39 cellular contexts compared by ENCODE assay signal in the genomic region with DNA sequence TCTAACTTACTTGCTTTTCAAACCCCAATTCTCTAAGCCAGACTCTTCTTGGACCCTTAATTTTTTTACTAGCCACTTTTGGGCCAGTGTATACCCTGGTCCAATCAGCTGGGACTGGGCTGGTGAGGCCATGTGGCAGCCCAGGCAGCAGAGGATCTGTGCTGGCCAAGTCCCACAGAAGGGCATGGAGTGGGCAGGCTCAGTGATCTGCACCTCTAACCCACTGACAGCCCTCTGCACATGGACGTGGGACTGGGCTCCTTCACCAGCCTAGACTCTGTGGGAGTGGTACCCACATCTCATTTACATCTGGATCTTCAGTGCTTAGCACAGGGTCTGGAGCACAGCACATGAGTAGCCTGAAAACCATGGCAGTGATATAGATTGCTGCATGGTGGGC. TPM values are rescaled to one million over a fixed set of nuclear protein-coding genes. Genes with fewer than 3 reads are reported as not detected.
"Had no signal": no experiment of that assay in that cellular context is flagged by ENCODE, and none has a peak within 500 bp of the region (broad histone marks: within the 10 kb centered on the region; RNA-seq: fewer than 3 reads in every experiment).

No MANE protein-coding gene starts in this region.

- H3K27ac ChIP-seq: ascending aorta, breast epithelium, cardiac muscle cell, colonic mucosa, epithelial cell of prostate, esophagus squamous epithelium, gastroesophageal sphincter, heart right ventricle, WERI-Rb-1 had no signal

- H3K4me3 Mint-ChIP-seq: activated B cell treated with CpG ODN at 0.5 μM for 24 hours; activated CD8-positive, alpha-beta memory T cell treated with anti-CD3 and anti-CD28 coated beads, Interleukin-2, amount 10 ng/mL, durations not matched to agents 7 days and 5 days; activated CD8-positive, alpha-beta T cell treated with anti-CD3 and anti-CD28 coated beads, Interleukin-2, amount 10 ng/mL, durations not matched to agents 7 days and 5 days; activated naive CD4-positive, alpha-beta T cell treated with anti-CD3 and anti-CD28 coated beads, Interleukin-2, amount 10 ng/mL, durations not matched to agents 7 days and 5 days; activated naive CD8-positive, alpha-beta T cell treated with anti-CD3 and anti-CD28 coated beads, Interleukin-2, amount 10 ng/mL, durations not matched to agents 7 days and 5 days; activated T-helper 1 cell treated with anti-CD3 and anti-CD28 coated beads, Interleukin-12 subunit alpha, Interleukin-12 subunit beta, Interleukin-2, Interleukin-4 antibody, amounts not matched to agents 30 ng/mL and 10 ng/mL and 1 ng/mL, durations not matched to agents 14 hours and 24 hours and 36 hours; brain; T-cell; T-helper 1 cell treated with Interleukin-12 subunit alpha and Interleukin-12 subunit beta and Interleukin-4 antibody, amounts not matched to agents 30 μg/mL and 1 μg/mL, for 36 hours had no signal

- ATAC-seq: activated CD4-positive, CD25-positive, alpha-beta regulatory T cell treated with anti-CD3 and anti-CD28 coated beads, Interleukin-2, amount 50 U/mL, for 24 hours; activated CD8-positive, alpha-beta memory T cell treated with anti-CD3 and anti-CD28 coated beads, Interleukin-2, amount 10 ng/mL, durations not matched to agents 7 days and 5 days; activated CD8-positive, alpha-beta T cell treated with anti-CD3 and anti-CD28 coated beads, Interleukin-2, amount 10 ng/mL, durations not matched to agents 7 days and 5 days; activated naive CD4-positive, alpha-beta T cell treated with anti-CD3 and anti-CD28 coated beads, Interleukin-2, amount 50 U/mL, for 72 hours; gastroesophageal sphincter; heart right ventricle; T-cell had no signal

- H3K27me3 Mint-ChIP-seq: activated B cell treated with CpG ODN at 0.5 μM for 24 hours, brain had no signal

- H3K4me1 ChIP-seq: ascending aorta, breast epithelium, colonic mucosa, esophagus squamous epithelium, gastroesophageal sphincter, heart right ventricle had no signal

- H3K36me3 Mint-ChIP-seq: activated CD8-positive, alpha-beta memory T cell treated with anti-CD3 and anti-CD28 coated beads, Interleukin-2, amount 10 ng/mL, durations not matched to agents 7 days and 5 days; activated naive CD4-positive, alpha-beta T cell treated with anti-CD3 and anti-CD28 coated beads, Interleukin-2, amount 10 ng/mL, durations not matched to agents 7 days and 5 days; activated naive CD4-positive, alpha-beta T cell treated with anti-CD3 and anti-CD28 coated beads, Interleukin-2, amount 50 U/mL, for 72 hours; activated naive CD8-positive, alpha-beta T cell treated with anti-CD3 and anti-CD28 coated beads, Interleukin-2, amount 10 ng/mL, durations not matched to agents 7 days and 5 days; brain; T-cell had no signal

- H3K27me3 ChIP-seq: ascending aorta, breast epithelium, cardiac muscle cell, colonic mucosa had no signal

- H3K4me1 Mint-ChIP-seq: activated B cell treated with CpG ODN at 0.5 μM for 24 hours; activated CD8-positive, alpha-beta memory T cell treated with anti-CD3 and anti-CD28 coated beads, Interleukin-2, amount 10 ng/mL, durations not matched to agents 7 days and 5 days; activated naive CD4-positive, alpha-beta T cell treated with anti-CD3 and anti-CD28 coated beads, Interleukin-2, amount 10 ng/mL, durations not matched to agents 7 days and 5 days; activated naive CD8-positive, alpha-beta T cell treated with anti-CD3 and anti-CD28 coated beads, Interleukin-2, amount 10 ng/mL, durations not matched to agents 7 days and 5 days; brain; T-cell had no signal

- H3K27ac Mint-ChIP-seq: activated B cell treated with CpG ODN at 0.5 μM for 24 hours; activated CD8-positive, alpha-beta memory T cell treated with anti-CD3 and anti-CD28 coated beads, Interleukin-2, amount 10 ng/mL, durations not matched to agents 7 days and 5 days; activated CD8-positive, alpha-beta T cell treated with anti-CD3 and anti-CD28 coated beads, Interleukin-2, amount 10 ng/mL, durations not matched to agents 7 days and 5 days; activated naive CD4-positive, alpha-beta T cell treated with anti-CD3 and anti-CD28 coated beads, Interleukin-2, amount 10 ng/mL, durations not matched to agents 7 days and 5 days; activated naive CD8-positive, alpha-beta T cell treated with anti-CD3 and anti-CD28 coated beads, Interleukin-2, amount 10 ng/mL, durations not matched to agents 7 days and 5 days; activated T-helper 1 cell treated with anti-CD3 and anti-CD28 coated beads, Interleukin-12 subunit alpha, Interleukin-12 subunit beta, Interleukin-2, Interleukin-4 antibody, amounts not matched to agents 30 ng/mL and 10 ng/mL and 1 ng/mL, durations not matched to agents 14 hours and 24 hours and 36 hours; brain; T-cell; T-helper 1 cell treated with Interleukin-12 subunit alpha and Interleukin-12 subunit beta and Interleukin-4 antibody, amounts not matched to agents 30 μg/mL and 1 μg/mL, for 36 hours had no signal

- H3K9me3 Mint-ChIP-seq: activated naive CD4-positive, alpha-beta T cell treated with anti-CD3 and anti-CD28 coated beads, Interleukin-2, amount 10 ng/mL, durations not matched to agents 7 days and 5 days; activated naive CD4-positive, alpha-beta T cell treated with anti-CD3 and anti-CD28 coated beads, Interleukin-2, amount 50 U/mL, for 72 hours; activated naive CD8-positive, alpha-beta T cell treated with anti-CD3 and anti-CD28 coated beads, Interleukin-2, amount 10 ng/mL, durations not matched to agents 7 days and 5 days; activated T-helper 1 cell treated with anti-CD3 and anti-CD28 coated beads, Interleukin-12 subunit alpha, Interleukin-12 subunit beta, Interleukin-2, Interleukin-4 antibody, amounts not matched to agents 30 ng/mL and 10 ng/mL and 1 ng/mL, durations not matched to agents 14 hours and 24 hours and 36 hours; T-helper 1 cell treated with Interleukin-12 subunit alpha and Interleukin-12 subunit beta and Interleukin-4 antibody, amounts not matched to agents 30 μg/mL and 1 μg/mL, for 36 hours had no signal

- H3K9me3 ChIP-seq: ascending aorta, colonic mucosa, esophagus squamous epithelium had no signal

- H3K4me3 ChIP-seq: ascending aorta, breast epithelium, cardiac muscle cell, colonic mucosa, esophagus squamous epithelium, gastroesophageal sphincter, heart right ventricle had no signal

- H3K36me3 ChIP-seq: ascending aorta, breast epithelium, cardiac muscle cell, colonic mucosa, esophagus squamous epithelium, gastroesophageal sphincter, heart right ventricle, WERI-Rb-1 had no signal

- DNase-seq: activated B cell treated with CpG ODN at 0.5 μM for 24 hours; activated CD4-positive, alpha-beta T cell treated with anti-CD3 and anti-CD28 coated beads for 48 hours; activated CD4-positive, alpha-beta T cell treated with anti-CD3 and anti-CD28 coated beads, Interleukin-2, amount 50 U/mL, for 4 hours; activated CD8-positive, alpha-beta memory T cell treated with anti-CD3 and anti-CD28 coated beads, Interleukin-2, amount 10 ng/mL, durations not matched to agents 7 days and 5 days; activated CD8-positive, alpha-beta memory T cell treated with anti-CD3 and anti-CD28 coated beads, Interleukin-2, amount 50 U/mL, for 4 hours; activated CD8-positive, alpha-beta T cell treated with anti-CD3 and anti-CD28 coated beads, Interleukin-2, amount 10 ng/mL, durations not matched to agents 7 days and 5 days; activated gamma-delta T cell; activated naive CD4-positive, alpha-beta T cell; activated naive CD4-positive, alpha-beta T cell treated with anti-CD3 and anti-CD28 coated beads, Interleukin-2, amount 10 ng/mL, durations not matched to agents 7 days and 5 days; activated naive CD8-positive, alpha-beta T cell treated with anti-CD3 and anti-CD28 coated beads, Interleukin-2, amount 10 ng/mL, durations not matched to agents 7 days and 5 days; activated T-cell treated with anti-CD3 and anti-CD28 coated beads, Interleukin-2, amount 50 U/mL, for 1 hour; activated T-cell treated with anti-CD3 and anti-CD28 coated beads, Interleukin-2, amount 50 U/mL, for 48 hours; central memory CD4-positive, alpha-beta T cell; cerebellar nuclear complex; colonic mucosa; effector CD8-positive, alpha-beta T cell; esophagus squamous epithelium; foreskin melanocyte; heart right ventricle; T-cell; T-helper 9 cell; WERI-Rb-1 had no signal

RNA-seq across cellular contexts. Expression of gene PRR23C, which starts 56.1 kb away (rescaled TPM):
- total RNA-seq: activated B cell treated with CpG ODN at 0.5 μM for 24 hours; activated CD8-positive, alpha-beta memory T cell treated with anti-CD3 and anti-CD28 coated beads for 36 hours; activated CD8-positive, alpha-beta memory T cell treated with anti-CD3 and anti-CD28 coated beads, Interleukin-2, amount 10 ng/mL, durations not matched to agents 7 days and 5 days; activated CD8-positive, alpha-beta T cell treated with anti-CD3 and anti-CD28 coated beads, Interleukin-2, amount 10 ng/mL, durations not matched to agents 7 days and 5 days; activated naive CD4-positive, alpha-beta T cell treated with anti-CD3 and anti-CD28 coated beads, Interleukin-2, amount 50 U/mL, for 72 hours; activated naive CD8-positive, alpha-beta T cell treated with anti-CD3 and anti-CD28 coated beads, Interleukin-2, amount 10 ng/mL, durations not matched to agents 7 days and 5 days; activated T-helper 1 cell treated with anti-CD3 and anti-CD28 coated beads, Interleukin-12 subunit alpha, Interleukin-12 subunit beta, Interleukin-2, Interleukin-4 antibody, amounts not matched to agents 30 ng/mL and 10 ng/mL and 1 ng/mL, durations not matched to agents 14 hours and 24 hours and 36 hours; ascending aorta; breast epithelium; cardiac muscle cell; colonic mucosa; dermis microvascular lymphatic vessel endothelial cell; endothelial cell of umbilical vein; esophagus squamous epithelium; fibroblast of lung; fibroblast of villous mesenchyme; glomerular endothelial cell; heart right ventricle; T-cell; T-helper 2 cell treated with Interferon-gamma antibody and Interleukin-4, amounts not matched to agents 100 ng/mL and 5 ng/mL, for 36 hours had no signal
